Comparison of ENCODE assay signal across 9 cellular contexts in the genomic region with DNA sequence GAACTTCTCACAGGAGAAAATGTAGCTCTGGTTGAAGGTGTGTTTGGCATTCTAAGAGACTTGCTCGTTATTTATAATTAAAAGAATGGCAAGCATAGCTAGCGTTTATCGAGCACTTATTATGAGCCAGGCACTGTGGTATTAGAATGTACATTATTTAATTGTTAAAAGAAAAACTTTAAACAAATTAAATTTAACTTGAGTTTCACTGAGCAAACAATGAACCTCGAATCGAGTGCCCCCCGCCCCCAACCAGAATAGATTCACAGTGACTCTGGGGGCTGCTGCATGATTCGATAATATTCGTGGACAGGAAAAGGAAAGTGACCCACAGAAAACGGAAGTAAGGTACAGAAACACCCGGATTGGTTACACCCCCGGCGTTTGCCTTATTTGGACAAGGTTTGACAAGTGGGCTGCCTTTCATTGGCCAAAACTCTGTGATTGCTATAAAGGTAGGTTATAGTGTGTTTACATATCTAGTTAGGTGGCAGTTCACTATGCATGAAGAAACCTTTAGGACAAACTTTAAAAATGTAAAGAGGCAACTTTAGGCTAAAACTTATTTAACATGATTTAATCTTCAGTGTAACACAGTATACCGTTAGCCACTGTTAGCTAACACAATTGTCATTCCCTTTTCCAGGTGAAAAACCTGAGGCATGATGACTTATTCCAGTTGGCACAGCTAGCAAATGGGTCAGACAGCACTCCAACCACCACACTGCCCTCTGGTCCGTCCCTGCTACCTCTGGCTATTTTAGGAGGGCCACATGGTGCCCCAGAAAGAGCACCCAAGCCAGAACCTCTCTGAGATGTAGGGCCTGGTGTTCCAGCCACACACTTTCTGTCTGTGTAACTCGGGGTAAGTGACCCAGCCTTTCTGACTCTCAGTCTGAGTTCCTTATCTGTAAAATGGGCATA. TPM values are rescaled to one million over a fixed set of nuclear protein-coding genes. Genes with fewer than 3 reads are reported as not detected.
DNase-seq lines count a peak whose midpoint lies in the region; ATAC-seq and TF ChIP-seq lines count a peak whose summit lies in the region.
"Had no signal": no experiment of that assay in that cellular context is flagged by ENCODE, and none has a peak within 500 bp of the region (broad histone marks: within the 10 kb centered on the region; RNA-seq: fewer than 3 reads in every experiment).

No MANE protein-coding gene starts in this region.

- H3K4me3 ChIP-seq in GM12864 (ENCODE audit: low read depth, low read length): no peak overlapping the region
- no peak overlapping the region for H3K4me3 ChIP-seq in colonic mucosa
- H3K4me3 ChIP-seq in skeletal muscle tissue (ENCODE audit: low read length in 3 of 3): no peak overlapping the region
- no peak overlapping the region for H3K4me3 ChIP-seq in trophoblast cell (ENCODE audit: low read depth, low read length)

- H3K14ac ChIP-seq in trophoblast cell (ENCODE audit: low read length): no peak overlapping the region

- H3K27ac ChIP-seq in colonic mucosa: peak overlapping the region; percentile 15
- peak overlapping the region; percentile 3 for H3K27ac ChIP-seq in skeletal muscle tissue (ENCODE audit: low read depth, low read length)
- no peak overlapping the region for H3K27ac ChIP-seq in trophoblast cell (ENCODE audit: low read depth, low read length)

- no peak overlapping the region for H4K12ac ChIP-seq in trophoblast cell (ENCODE audit: low read depth, low read length)

- no CpG with 5 or more reads among the region's 15 CpGs for WGBS in trophoblast cell (ENCODE audit: extremely low coverage, insufficient coverage, insufficient read length)

- H3K4ac ChIP-seq in trophoblast cell (ENCODE audit: low read depth, low read length): no peak overlapping the region

- H4K91ac ChIP-seq in trophoblast cell (ENCODE audit: low read depth, low read length): no peak overlapping the region

- H3K4me2 ChIP-seq in trophoblast cell (ENCODE audit: low read length): no peak overlapping the region

- TF ChIP-seq CTCF in GM12864 (IDR thresholded peaks at IDR 0.05; ENCODE audit: low read depth, low read length, missing control alignments) (no peak), colonic mucosa (IDR thresholded peaks at IDR 0.05) (no peak)

- H3K27me3 ChIP-seq in colonic mucosa: no peaks in the 10 kb centered on the region
- no peaks in the 10 kb centered on the region for H3K27me3 ChIP-seq in skeletal muscle tissue (ENCODE audit: control insufficient read depth in 3 of 3, insufficient read depth in 3 of 3, low read length in 3 of 3)
- H3K27me3 ChIP-seq in trophoblast cell (ENCODE audit: insufficient read depth, low read length): no peaks in the 10 kb centered on the region

- no peak overlapping the region for H2BK5ac ChIP-seq in trophoblast cell (ENCODE audit: low read depth, low read length, poor library complexity)

- no peaks in the 10 kb centered on the region for H3K36me3 ChIP-seq in colonic mucosa
- H3K36me3 ChIP-seq in skeletal muscle tissue (ENCODE audit: control insufficient read depth in 3 of 3, insufficient read depth in 3 of 3, low read length in 3 of 3): no peaks in the 10 kb centered on the region
- H3K36me3 ChIP-seq in trophoblast cell (ENCODE audit: control insufficient read depth in 1 of 2, insufficient read depth in 2 of 2, low read length in 2 of 2): no peaks in the 10 kb centered on the region

- no peak overlapping the region for H2AK5ac ChIP-seq in trophoblast cell (ENCODE audit: low read length)

- H3K9me3 ChIP-seq in colonic mucosa (no peaks in the 10 kb centered on the region), skeletal muscle tissue (ENCODE audit: control insufficient read depth in 3 of 3, low read length in 3 of 3) (no peaks in the 10 kb centered on the region), trophoblast cell (ENCODE audit: insufficient read depth, low read depth, low read length) (no peaks in the 10 kb centered on the region)

- H3K18ac ChIP-seq in trophoblast cell (ENCODE audit: low read length): no peak overlapping the region

- ATAC-seq in GM21515 (IDR thresholded peaks at IDR 0.05; ENCODE audit: unreplicated experiment): no peak

- no peak overlapping the region for H2BK120ac ChIP-seq in trophoblast cell (ENCODE audit: insufficient read depth, low read length, poor library complexity)

- peaks cover 18% of the 10 kb centered on the region for H3K79me1 ChIP-seq in trophoblast cell (ENCODE audit: low read length)

- no peak overlapping the region for H2BK12ac ChIP-seq in trophoblast cell (ENCODE audit: low read length)

- H3K79me2 ChIP-seq in trophoblast cell (ENCODE audit: control insufficient read depth, insufficient read depth, low read length, poor library complexity): peaks cover 8% of the 10 kb centered on the region

- no peak overlapping the region for H2AFZ ChIP-seq in trophoblast cell (ENCODE audit: insufficient read depth, low read length, poor library complexity)

- DNase-seq in GM12864 (ENCODE audit: low read depth) (peak; percentile 16), NOMO-1 (lab: John Stamatoyannopoulos, UW; ENCODE audit: unreplicated experiment in 2 of 2) (peak; percentile 72 to 81), colonic mucosa (peak; percentile 29), trophoblast cell (no peak), SIG-M5 (lab: John Stamatoyannopoulos, UW) (no peak), posterior vena cava (ENCODE audit: low spot score) (no peak)
- DNase-seq: NCI-H2081 treated with DMSO at 0.1 percent for 48 hours had no signal

- intact Hi-C loops in colonic mucosa (cut with DNase I): no loop called here
- intact Hi-C loops in posterior vena cava (cut with DNase I): no loop called here

- H3K4me1 ChIP-seq in colonic mucosa (peaks cover 11% of the 10 kb centered on the region), skeletal muscle tissue (ENCODE audit: control insufficient read depth in 3 of 3, insufficient read depth in 3 of 3, low read length in 3 of 3) (peaks cover 13 to 25% (median 16%) of the 10 kb centered on the region in 3 donors), trophoblast cell (ENCODE audit: control insufficient read depth in 1 of 2, insufficient read depth in 2 of 2, low read length in 2 of 2) (peaks cover 22 to 25% of the 10 kb centered on the region in 2 experiments)

- no peak overlapping the region for H4K8ac ChIP-seq in trophoblast cell (ENCODE audit: low read depth, low read length)

- H3K9ac ChIP-seq in colonic mucosa (ENCODE audit: low read depth in 2 of 2, low read length in 2 of 2) (peak overlapping the region in 1 of 2 donors; percentile 64), skeletal muscle tissue (ENCODE audit: low read depth in 1 of 3, low read length in 3 of 3) (peak overlapping the region in 2 of 3 donors; percentile 3 to 27), trophoblast cell (ENCODE audit: low read length) (no peak overlapping the region)

- H3K23ac ChIP-seq in trophoblast cell (ENCODE audit: low read length): no peak overlapping the region

RNA-seq across cellular contexts. Expression of a gene that starts 7.1 kb away (rescaled TPM):
- total RNA-seq in colonic mucosa: 100 to 1,000 TPM; 158 to 188 TPM
- not detected for total RNA-seq in skeletal muscle tissue
- polyA plus RNA-seq in trophoblast cell (2013): 2.3 and 2.7 TPM in 2 replicates
- 1 to 10 TPM; 1.9 to 3.3 TPM for total RNA-seq in posterior vena cava

RNA-seq across cellular contexts. Expression of a gene that starts 15.7 kb away (rescaled TPM):
- total RNA-seq in colonic mucosa (100 to 1,000 TPM in 1 of 2 donors, 10 to 100 TPM in 1; 84.8 to 129 TPM), skeletal muscle tissue (11.0 TPM), posterior vena cava (10 to 100 TPM; 86.4 to 92.5 TPM)
- polyA plus RNA-seq in trophoblast cell (2013): 34.3 and 34.8 TPM in 2 replicates

RNA-seq across cellular contexts. Expression of a gene that starts 26.4 kb away (rescaled TPM):
- 100 to 1,000 TPM; 116 to 164 TPM for total RNA-seq in colonic mucosa
- total RNA-seq in skeletal muscle tissue: 47.5 TPM
- polyA plus RNA-seq in trophoblast cell (2013): 81.0 and 90.7 TPM in 2 replicates
- 100 to 1,000 TPM; 190 to 194 TPM for total RNA-seq in posterior vena cava

RNA-seq across cellular contexts. Expression of a gene that starts 57.7 kb away (rescaled TPM):
- total RNA-seq in colonic mucosa: 100 to 1,000 TPM; 107 to 123 TPM
- total RNA-seq in skeletal muscle tissue: 0.52 TPM
- 17.4 and 20.1 TPM in 2 replicates for polyA plus RNA-seq in trophoblast cell (2013)
- under 1 TPM in 1 of 2 donors, not detected in 1; 0.51 TPM for total RNA-seq in posterior vena cava

Comparison
In these comparisons a context has a peak if more than half of its experiments do, and no peak if none do; other contexts are left out.
1. DNase-seq: peak in GM12864 (single experiment), NOMO-1 (2 of 2) and colonic mucosa (single experiment); none in trophoblast cell (0 of 2), SIG-M5 (single experiment) and posterior vena cava (single experiment).
2. RNA of a gene that starts 7.1 kb away (total RNA-seq): 158 to 188 TPM in colonic mucosa; 1.9 to 3.3 TPM in posterior vena cava and not detected in skeletal muscle tissue (single experiment); every median in the first group is over 10 times any median in the second.